ENCODE assay signal across 8 cellular contexts in the genomic region with DNA sequence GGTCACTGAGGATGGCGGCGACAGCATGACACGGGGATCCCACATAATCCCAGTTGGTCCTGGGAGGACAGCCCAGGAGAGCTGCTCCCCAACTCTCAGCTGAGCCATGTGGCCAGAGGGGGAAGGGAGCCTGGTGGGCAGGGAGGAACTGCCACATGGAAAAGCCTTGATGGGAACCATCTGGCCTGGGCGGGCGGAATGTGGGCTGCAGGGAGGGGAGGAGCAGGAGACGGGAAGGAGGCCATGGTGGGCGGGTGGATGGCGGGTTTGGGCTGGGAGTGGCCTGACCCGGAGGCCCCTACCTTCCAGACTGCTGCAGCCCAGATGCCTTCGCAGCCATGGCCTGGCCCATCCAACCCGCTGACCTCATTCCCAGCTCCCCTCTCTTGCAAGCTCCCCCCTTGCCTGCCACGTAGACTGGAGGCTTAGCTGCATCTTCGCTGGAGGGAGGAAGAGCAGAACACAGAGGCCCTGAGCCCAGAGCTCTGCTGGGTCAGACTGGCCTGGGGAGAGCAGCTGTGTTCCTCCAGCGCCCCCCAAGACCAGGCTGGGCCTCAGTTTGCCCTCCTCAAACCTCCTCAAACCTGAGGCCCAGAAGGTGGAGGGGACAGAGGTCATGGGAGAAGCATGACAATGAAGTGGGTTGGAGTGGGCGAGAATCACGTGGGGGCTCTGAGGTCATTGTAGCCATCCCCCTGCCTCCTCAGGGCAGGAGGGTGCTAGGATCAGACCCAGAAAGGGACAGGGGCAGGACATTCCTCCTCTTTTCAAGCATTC. TPM values are rescaled to one million over a fixed set of nuclear protein-coding genes. Genes with fewer than 3 reads are reported as not detected.
DNase-seq lines count a peak whose midpoint lies in the region; ATAC-seq, FAIRE-seq and TF ChIP-seq lines count a peak whose summit lies in the region.

No MANE protein-coding gene starts in this region.

- TF ChIP-seq EP300 in transverse colon (IDR thresholded peaks at IDR 0.05; ENCODE audit: low read depth), result peak; percentile 7

- 74% methylated on average over 16 of the region's 16 CpGs for WGBS in liver
- WGBS in transverse colon (ENCODE audit: low coverage in 1 of 2), 2 donors, result 54 to 60% methylated on average over 3 to 15 of the region's 16 CpGs

- H3K36me3 Mint-ChIP-seq in T-helper 2 cell treated with Interferon-gamma antibody and Interleukin-4, amounts not matched to agents 5 μg/mL and 100 μg/mL, for 36 hours (ENCODE audit: low read depth), result no peaks in the 10 kb centered on the region

- TF ChIP-seq CTCF in liver (IDR thresholded peaks at IDR 0.05; ENCODE audit: low read depth, low read length, missing input control), result no peak
- TF ChIP-seq CTCF in transverse colon (IDR thresholded peaks at IDR 0.05), result no peak

- H3K4me1 ChIP-seq in liver (ENCODE audit: control insufficient read depth in 4 of 4, insufficient read depth in 4 of 4, low read length in 3 of 4), result peaks cover 0 to 8% (median 0%) of the 10 kb centered on the region in 4 donors
- peaks cover 29 to 55% (median 40%) of the 10 kb centered on the region in 4 donors for H3K4me1 ChIP-seq in transverse colon

- DNase-seq in HTR-8/SVneo (ENCODE audit: insufficient read length, low spot score) (peak; percentile 97), cerebellar cortex (ENCODE audit: low spot score) (peak; percentile 55), transverse colon (peak; percentile 84), posterior cingulate gyrus (no peak), HuH-7.5 (ENCODE audit: low spot score) (no peak)
- DNase-seq in stimulated activated naive CD8-positive, alpha-beta T cell treated with anti-CD3 and anti-CD28 coated beads, Interleukin-15, amount 100 ng/mL, for 72 hours, result no peak
- no peak for DNase-seq in T-helper 2 cell treated with Interferon-gamma antibody and Interleukin-4, amounts not matched to agents 5 μg/mL and 100 μg/mL, for 36 hours (ENCODE audit: low spot score)

- intact Hi-C loops in transverse colon (cut with DNase I; ENCODE audit: low total_unique reads) (no loop called here), posterior cingulate gyrus (cut with DNase I) (no loop called here)

- peak; percentile 52 for TF ChIP-seq POLR2A in transverse colon (IDR thresholded peaks at IDR 0.05)

- H3K27me3 ChIP-seq in liver (ENCODE audit: control insufficient read depth in 4 of 4, insufficient read depth in 4 of 4, low read length in 3 of 4) (no peaks in the 10 kb centered on the region), transverse colon (peaks cover 19% of the 10 kb centered on the region)

- no peak overlapping the region for H3K9ac ChIP-seq in liver (ENCODE audit: low read depth in 1 of 2, low read length in 2 of 2)

- ATAC-seq in stimulated activated naive CD8-positive, alpha-beta T cell treated with anti-CD3 and anti-CD28 coated beads, Interleukin-15, amount 100 ng/mL, for 72 hours, result no peak

- no peaks in the 10 kb centered on the region for H3K9me3 ChIP-seq in liver (ENCODE audit: control insufficient read depth in 4 of 4, low read length in 3 of 4)
- no peaks in the 10 kb centered on the region for H3K9me3 ChIP-seq in transverse colon

- H3K27ac ChIP-seq in liver (ENCODE audit: low read depth in 1 of 2, low read length in 2 of 2), result peak overlapping the region; percentile 19 to 78
- peak overlapping the region; percentile 88 to 95 (median 92) for H3K27ac ChIP-seq in transverse colon

- no peak for TF ChIP-seq RAD21 in liver (IDR thresholded peaks at IDR 0.05)

- H3K9me3 Mint-ChIP-seq in stimulated activated naive CD8-positive, alpha-beta T cell treated with anti-CD3 and anti-CD28 coated beads, Interleukin-15, amount 100 ng/mL, for 72 hours, result no peaks in the 10 kb centered on the region
- H3K9me3 Mint-ChIP-seq in T-helper 2 cell treated with Interferon-gamma antibody and Interleukin-4, amounts not matched to agents 5 μg/mL and 100 μg/mL, for 36 hours, result no peaks in the 10 kb centered on the region

- H3K4me1 Mint-ChIP-seq in stimulated activated naive CD8-positive, alpha-beta T cell treated with anti-CD3 and anti-CD28 coated beads, Interleukin-15, amount 100 ng/mL, for 72 hours, result peaks cover 49% of the 10 kb centered on the region
- H3K4me1 Mint-ChIP-seq in T-helper 2 cell treated with Interferon-gamma antibody and Interleukin-4, amounts not matched to agents 5 μg/mL and 100 μg/mL, for 36 hours (ENCODE audit: low read depth), result peaks cover 10% of the 10 kb centered on the region

- peaks cover 77% of the 10 kb centered on the region for H3K27me3 Mint-ChIP-seq in stimulated activated naive CD8-positive, alpha-beta T cell treated with anti-CD3 and anti-CD28 coated beads, Interleukin-15, amount 100 ng/mL, for 72 hours
- peaks cover 51% of the 10 kb centered on the region for H3K27me3 Mint-ChIP-seq in T-helper 2 cell treated with Interferon-gamma antibody and Interleukin-4, amounts not matched to agents 5 μg/mL and 100 μg/mL, for 36 hours (ENCODE audit: low read depth)

- FAIRE-seq in HTR-8/SVneo (lab: Jason Lieb, UNC), result peak; percentile 99

- H3K36me3 ChIP-seq in liver (ENCODE audit: control insufficient read depth in 4 of 4, insufficient read depth in 3 of 4, low read depth in 1 of 4, low read length in 3 of 4) (no peaks in the 10 kb centered on the region), transverse colon (no peaks in the 10 kb centered on the region)

- no peak overlapping the region for H3K4me3 Mint-ChIP-seq in stimulated activated naive CD8-positive, alpha-beta T cell treated with anti-CD3 and anti-CD28 coated beads, Interleukin-15, amount 100 ng/mL, for 72 hours
- H3K4me3 Mint-ChIP-seq in T-helper 2 cell treated with Interferon-gamma antibody and Interleukin-4, amounts not matched to agents 5 μg/mL and 100 μg/mL, for 36 hours, result no peak overlapping the region

- in situ Hi-C loops in transverse colon (cut with MboI; ENCODE audit: low pct_ligation_motif_present in 1 of 4, low pct_unique_long_range_greater_than_20kb in 1 of 4, low sequenced_read_pairs in 3 of 4), result loop anchor here in 3 of 4 donors (5.0 to 10.0 kb wide), 3 partner anchors 55 to 65 kb away; partner anchors contain the start of gene TMEM92 (in 1 of the 3)

- H3K27ac Mint-ChIP-seq in stimulated activated naive CD8-positive, alpha-beta T cell treated with anti-CD3 and anti-CD28 coated beads, Interleukin-15, amount 100 ng/mL, for 72 hours, result no peak overlapping the region
- no peak overlapping the region for H3K27ac Mint-ChIP-seq in T-helper 2 cell treated with Interferon-gamma antibody and Interleukin-4, amounts not matched to agents 5 μg/mL and 100 μg/mL, for 36 hours

- H3K4me3 ChIP-seq in liver (ENCODE audit: low read depth in 1 of 3, low read length in 3 of 3), result no peak overlapping the region
- no peak overlapping the region for H3K4me3 ChIP-seq in transverse colon

TF ChIP-seq in liver, 16 proteins besides CTCF, POLR2A, EP300 and RAD21:
- no peak for TF ChIP-seq HNF4G (IDR thresholded peaks at IDR 0.05)
- peak; percentile 9 for TF ChIP-seq SP1 (IDR thresholded peaks at IDR 0.05)
- TF ChIP-seq RXRA (IDR thresholded peaks at IDR 0.05), result peak in 1 of 2 donors; percentile 24
- no peak for TF ChIP-seq FOXA1 (IDR thresholded peaks at IDR 0.05)
- TF ChIP-seq GABPA (IDR thresholded peaks at IDR 0.05 in 1 of 2, conservative IDR thresholded peaks at IDR 0.05 in 1 of 2), result no peak
- TF ChIP-seq NR2F2 (IDR thresholded peaks at IDR 0.05), result peak; percentile 41
TF ChIP-seq in liver: peak in this region for 3.

RNA-seq across cellular contexts. Expression of gene COL1A1, which starts 8.2 kb away (rescaled TPM):
- 10 to 100 TPM; 15.3 to 72.5 TPM for total RNA-seq in liver
- 10 to 100 TPM in 1 of 2 donors, 1 to 10 TPM in 1; 8.3 to 56.3 TPM for polyA plus RNA-seq in liver
- total RNA-seq in transverse colon, result 100 to 1,000 TPM in 2 of 4 donors, 10 to 100 TPM in 2; 13.0 to 210 (median 79.8) TPM

RNA-seq across cellular contexts. Expression of gene SGCA, which starts 43.9 kb away (rescaled TPM):
- total RNA-seq in liver (1 to 10 TPM in 1 of 2 donors, not detected in 1; 1.3 TPM), transverse colon (10 to 100 TPM in 1 of 4 donors, 1 to 10 TPM in 3; 3.7 to 65.3 (median 7.6) TPM)
- 1 to 10 TPM in 1 of 2 donors, under 1 TPM in 1; 0.31 to 1.2 TPM for polyA plus RNA-seq in liver

RNA-seq across cellular contexts. Expression of gene PPP1R9B, which starts 59.2 kb away (rescaled TPM):
- total RNA-seq in liver (10 to 100 TPM in 1 of 2 donors, 1 to 10 TPM in 1; 7.4 to 26.1 TPM), transverse colon (10 to 100 TPM; 19.0 to 29.9 (median 27.7) TPM)
- polyA plus RNA-seq in liver, result 1 to 10 TPM in 1 of 2 donors, under 1 TPM in 1; 0.90 to 6.7 TPM

Comparison
In these comparisons a context has a peak if more than half of its experiments do, and no peak if none do; other contexts are left out.
1. DNase-seq: peak in HTR-8/SVneo (single experiment), cerebellar cortex (single experiment) and transverse colon (single experiment); none in stimulated activated naive CD8-positive, alpha-beta T cell treated with anti-CD3 and anti-CD28 coated beads, Interleukin-15, amount 100 ng/mL, for 72 hours (0 of 2), posterior cingulate gyrus (0 of 10), HuH-7.5 (single experiment) and T-helper 2 cell treated with Interferon-gamma antibody and Interleukin-4, amounts not matched to agents 5 μg/mL and 100 μg/mL, for 36 hours (single experiment).